Comparison of ENCODE assay signal across 17 cellular contexts in the genomic region with DNA sequence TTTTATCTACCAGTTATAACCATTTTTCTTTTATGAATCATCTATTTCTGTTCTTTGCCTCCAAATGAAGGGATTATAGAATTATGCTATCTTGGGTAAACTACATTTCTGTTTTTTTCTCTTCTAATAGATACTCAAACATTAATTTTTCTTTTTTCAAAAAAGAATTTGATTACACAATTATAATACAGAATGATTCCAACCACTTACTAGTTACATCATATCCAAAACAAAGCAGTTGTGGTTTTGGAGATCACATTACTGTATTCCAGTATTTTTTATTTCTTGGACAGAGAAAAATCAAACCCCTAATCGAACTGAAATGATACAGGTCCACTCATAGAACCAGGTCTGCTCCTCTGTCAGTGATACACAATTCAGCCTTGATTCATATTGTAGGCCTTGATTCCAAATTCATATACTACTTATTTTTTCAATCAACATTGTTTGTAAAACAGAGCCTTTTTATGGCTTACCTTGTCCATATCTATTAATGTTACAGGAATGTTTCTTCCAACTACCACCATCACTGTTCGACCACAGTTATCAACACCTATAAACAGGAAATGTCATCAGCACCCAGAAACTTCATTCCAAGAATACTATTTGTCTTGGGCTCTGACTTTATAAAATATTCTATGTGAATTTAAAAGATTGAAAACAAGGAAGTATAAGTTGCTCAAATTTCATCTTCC. TPM values are rescaled to one million over a fixed set of nuclear protein-coding genes. Genes with fewer than 3 reads are reported as not detected.
DNase-seq lines count a peak whose midpoint lies in the region; ATAC-seq, FAIRE-seq and TF ChIP-seq lines count a peak whose summit lies in the region.
"Had no signal": no experiment of that assay in that cellular context is flagged by ENCODE, and none has a peak within 500 bp of the region (broad histone marks: within the 10 kb centered on the region; RNA-seq: fewer than 3 reads in every experiment).

No MANE protein-coding gene starts in this region.

- H3K27ac ChIP-seq in mesenchymal stem cell (ENCODE audit: low read length, poor library complexity, severe bottlenecking), result no peak overlapping the region
- H3K27ac ChIP-seq: dorsolateral prefrontal cortex had no signal

- no peak overlapping the region for H2BK5ac ChIP-seq in mesenchymal stem cell (ENCODE audit: low read depth, low read length, poor library complexity, severe bottlenecking)

- H4K91ac ChIP-seq in mesenchymal stem cell (ENCODE audit: low read length), result no peak overlapping the region

- peak; percentile 23 for DNase-seq in AG20443 (ENCODE audit: low spot score)
- DNase-seq in HS-5 (ENCODE audit: low read depth), result peak; percentile 31
- peak; percentile 18 for DNase-seq in bronchial epithelial cell (ENCODE audit: low read depth)
- DNase-seq in mesenchymal stem cell, result peak; percentile 4
- no peak for DNase-seq in GM10248 (ENCODE audit: extremely low spot score)
- DNase-seq in GF-D8 (lab: John Stamatoyannopoulos, UW), result no peak
- no peak for DNase-seq in ACHN
- DNase-seq: aorta; dorsolateral prefrontal cortex; MV-4-11; naive thymus-derived CD4-positive, alpha-beta T cell; NCI-H2029 treated with DMSO at 0.1 percent for 48 hours; NCI-H524; stimulated activated CD4-positive, alpha-beta T cell treated with anti-CD3 and anti-CD28 coated beads, Interleukin-12 subunit alpha, Interleukin-12 subunit beta, amount 100 ng/mL, for 4 hours; T-helper 1 cell had no signal

- TF ChIP-seq CTCF in bronchial epithelial cell (IDR thresholded peaks at IDR 0.05; ENCODE audit: insufficient read depth, low read length, severe bottlenecking), result no peak
- TF ChIP-seq CTCF in GM10248 (IDR thresholded peaks at IDR 0.05; ENCODE audit: control extremely low read depth, extremely low read depth, low read depth, missing control alignments), result no peak

- CTCF ChIA-PET in GM10248 (lab: Yijun Ruan, JAX), result interaction anchor here (1.4 to 3.5 kb wide), 2 partner anchors 9 to 351 kb away, joined by 3 to 18 read pairs; no protein-coding TSS in a partner anchor

- H3K79me1 ChIP-seq in mesenchymal stem cell (replicated peaks; ENCODE audit: low read length, poor library complexity, severe bottlenecking), result no peaks in the 10 kb centered on the region

- no peak overlapping the region for H2BK15ac ChIP-seq in mesenchymal stem cell (ENCODE audit: low read depth, poor library complexity, severe bottlenecking)

- no peaks in the 10 kb centered on the region for H3K9me3 ChIP-seq in mesenchymal stem cell (ENCODE audit: control insufficient read depth, low read length)

- H3K4me2 ChIP-seq in mesenchymal stem cell (ENCODE audit: low read length, poor library complexity, severe bottlenecking), result no peak overlapping the region

- no peak overlapping the region for H2AFZ ChIP-seq in mesenchymal stem cell (ENCODE audit: low read depth, low read length)

- no peak overlapping the region for H3K23ac ChIP-seq in mesenchymal stem cell (ENCODE audit: low read length in 2 of 2)

- peaks cover 4% of the 10 kb centered on the region for H3K4me1 ChIP-seq in mesenchymal stem cell (ENCODE audit: control insufficient read depth, insufficient read depth, low read depth, low read length)

- in situ Hi-C loops in ACHN (cut with HindIII; ENCODE audit: low pct_ligation_motif_present, low pct_unique_long_range_greater_than_20kb, low sequenced_read_pairs), result no loop called here

- no peak overlapping the region for H3K14ac ChIP-seq in mesenchymal stem cell (ENCODE audit: low read length in 2 of 2)

- no peak overlapping the region for H2BK12ac ChIP-seq in mesenchymal stem cell (ENCODE audit: low read length in 2 of 2)

- H3K9ac ChIP-seq in mesenchymal stem cell (ENCODE audit: low read length), result no peak overlapping the region

- H3K4ac ChIP-seq in mesenchymal stem cell (ENCODE audit: low read depth in 1 of 2, low read length in 2 of 2), result no peak overlapping the region

- 42% methylated on average over 2 of the region's 2 CpGs for WGBS in mesenchymal stem cell

- H3K36me3 ChIP-seq in bronchial epithelial cell (ENCODE audit: control insufficient read depth, insufficient read depth, low read length) (peaks cover 2% of the 10 kb centered on the region), mesenchymal stem cell (ENCODE audit: control insufficient read depth in 1 of 2, insufficient read depth in 2 of 2, low read depth in 1 of 2, low read length in 2 of 2) (peaks cover 0 to 23% of the 10 kb centered on the region in 2 experiments)

- H2AK5ac ChIP-seq in mesenchymal stem cell (ENCODE audit: low read length, severe bottlenecking), result no peak overlapping the region

- H2BK120ac ChIP-seq in mesenchymal stem cell (ENCODE audit: low read depth, low read length), result no peak overlapping the region

- no peak overlapping the region for H3K4me3 ChIP-seq in bronchial epithelial cell (ENCODE audit: low read depth, low read length)
- no peak overlapping the region for H3K4me3 ChIP-seq in mesenchymal stem cell (ENCODE audit: insufficient read depth in 1 of 2, low read depth in 1 of 2, low read length in 2 of 2)
- H3K4me3 ChIP-seq: dorsolateral prefrontal cortex had no signal

- ATAC-seq in GM18867 (IDR thresholded peaks at IDR 0.05; ENCODE audit: unreplicated experiment), result no peak
- ATAC-seq: naive thymus-derived CD4-positive, alpha-beta T cell had no signal

- no peak overlapping the region for H3K18ac ChIP-seq in mesenchymal stem cell (ENCODE audit: low read depth in 1 of 2, low read length in 2 of 2)

- no peak for FAIRE-seq in bronchial epithelial cell (lab: Jason Lieb, UNC)
- FAIRE-seq: H1 had no signal

- no peaks in the 10 kb centered on the region for H3K27me3 ChIP-seq in bronchial epithelial cell (ENCODE audit: control insufficient read depth, insufficient read depth, low read length)
- H3K27me3 ChIP-seq in mesenchymal stem cell (ENCODE audit: control insufficient read depth in 1 of 2, insufficient read depth in 1 of 2, low read length in 2 of 2), result no peaks in the 10 kb centered on the region
- H3K27me3 ChIP-seq: dorsolateral prefrontal cortex had no signal

- H4K8ac ChIP-seq in mesenchymal stem cell (ENCODE audit: low read length), result no peak overlapping the region

- POLR2A ChIA-PET in GM10248 (lab: Yijun Ruan, JAX), result no interaction called here

RNA-seq across cellular contexts. Expression of a gene that starts 43.2 kb away (rescaled TPM):
- total RNA-seq in bronchial epithelial cell, result 20.8 and 26.8 TPM in 2 replicates
- polyA plus RNA-seq in mesenchymal stem cell (2013, experiment 1 of 2), result 8.9 TPM
- 9.1 TPM for polyA plus RNA-seq in mesenchymal stem cell (2013, experiment 2 of 2)

RNA-seq across cellular contexts. Expression of a gene that starts 43.3 kb away (rescaled TPM):
- 14.5 and 38.2 TPM in 2 replicates for total RNA-seq in bronchial epithelial cell
- polyA plus RNA-seq in mesenchymal stem cell (2013, experiment 1 of 2), result 8.0 TPM
- polyA plus RNA-seq in mesenchymal stem cell (2013, experiment 2 of 2), result 6.6 TPM

Comparison
In these comparisons a context has a peak if more than half of its experiments do, and no peak if none do; other contexts are left out.
1. DNase-seq: peak in AG20443 (single experiment), HS-5 (single experiment), bronchial epithelial cell (single experiment) and mesenchymal stem cell (single experiment); none in GM10248 (single experiment), GF-D8 (single experiment) and ACHN (single experiment).